Comparison of ENCODE assay signal across 8 cellular contexts in genomic region chr9:136138566-136138965, GRCh38. TPM values are rescaled to one million over a fixed set of nuclear protein-coding genes. Genes with fewer than 3 reads are reported as not detected.
DNase-seq lines count a peak whose midpoint lies in the region; ATAC-seq lines count a peak whose summit lies in the region.

No MANE protein-coding gene starts in this region.

- ATAC-seq in GM21447 (IDR thresholded peaks at IDR 0.05; ENCODE audit: unreplicated experiment), result no peak
- no peak for ATAC-seq in GM21390 (IDR thresholded peaks at IDR 0.05; ENCODE audit: unreplicated experiment)

- in situ Hi-C loops in KBM-7 (cut with MboI; ENCODE audit: low pct_unique_long_range_greater_than_20kb, low sequenced_read_pairs), result no loop called here

- peak; percentile 25 for DNase-seq in EL
- peak; percentile 56 for DNase-seq in KBM-7
- peak; percentile 72 for DNase-seq in activated CD4-positive, alpha-beta T cell treated with anti-CD3 and anti-CD28 coated beads for 48 hours
- peak; percentile 27 for DNase-seq in iris pigment epithelial cell (ENCODE audit: low read depth)
- no peak for DNase-seq in SIG-M5 (lab: John Stamatoyannopoulos, UW)
- DNase-seq in mesenteric fat pad (ENCODE audit: low spot score), result no peak

RNA-seq across cellular contexts. Expression of gene TMEM250, which starts 19.9 kb away (rescaled TPM):
- total RNA-seq in mesenteric fat pad, result 30.2 TPM

RNA-seq across cellular contexts. Expression of gene NACC2, which starts 43.5 kb away (rescaled TPM):
- total RNA-seq in mesenteric fat pad, result 41.4 TPM

Comparison
In these comparisons a context has a peak if more than half of its experiments do, and no peak if none do; other contexts are left out.
1. DNase-seq: peak in EL (single experiment), KBM-7 (single experiment), activated CD4-positive, alpha-beta T cell treated with anti-CD3 and anti-CD28 coated beads for 48 hours (single experiment) and iris pigment epithelial cell (single experiment); none in SIG-M5 (single experiment) and mesenteric fat pad (single experiment).